In genomic region chr3:13077431-13078157, GRCh38 we compare ENCODE assay signal across 9 cellular contexts. TPM values are rescaled to one million over a fixed set of nuclear protein-coding genes. Genes with fewer than 3 reads are reported as not detected.
A peak's percentile ranks its signal among the peaks of the same experiment; 100 is the strongest.
DNase-seq lines count a peak whose midpoint lies in the region; ATAC-seq and TF ChIP-seq lines count a peak whose summit lies in the region.
"Had no signal": no experiment of that assay in that cellular context is flagged by ENCODE, and none has a peak within 500 bp of the region (broad histone marks: within the 10 kb centered on the region; RNA-seq: fewer than 3 reads in every experiment).

No MANE protein-coding gene starts in this region.

- H3K36me3 ChIP-seq in Loucy (ENCODE audit: insufficient read depth, low read length) (no peaks in the 10 kb centered on the region), A673 (ENCODE audit: insufficient read depth, low read length, poor library complexity, severe bottlenecking) (no peaks in the 10 kb centered on the region), vagina (no peaks in the 10 kb centered on the region)

- no peaks in the 10 kb centered on the region; the same call in 1 of the 2 replicates for H3F3A ChIP-seq in Loucy (ENCODE audit: low read depth)

- H3K4me3 ChIP-seq in Loucy (ENCODE audit: low read length, poor library complexity, severe bottlenecking) (peak overlapping the region; percentile 69), A673 (ENCODE audit: low read depth, low read length, poor library complexity, severe bottlenecking) (no peak overlapping the region), vagina (no peak overlapping the region)

- intact Hi-C loops in left colon (cut with DNase I, micrococcal nuclease) (no loop called here), A673 (cut with micrococcal nuclease; ENCODE audit: unreplicated experiment) (no loop called here), vagina (cut with DNase I) (no loop called here)

- peaks cover 62% of the 10 kb centered on the region for H3K4me1 ChIP-seq in Loucy (ENCODE audit: insufficient read depth, low read length, poor library complexity, severe bottlenecking)
- H3K4me1 ChIP-seq in A673 (ENCODE audit: insufficient read depth, low read length, poor library complexity, severe bottlenecking), result no peaks in the 10 kb centered on the region
- peaks cover 14% of the 10 kb centered on the region for H3K4me1 ChIP-seq in vagina

- peaks cover 21% of the 10 kb centered on the region for H3K79me2 ChIP-seq in Loucy (ENCODE audit: insufficient read depth, low read length)

- POLR2A ChIA-PET in A673 (lab: Charles Lee; ENCODE audit: low non-redundant PET), result no interaction called here

- no peak overlapping the region for H2AFZ ChIP-seq in Loucy (ENCODE audit: low read length)

- peak overlapping the region; percentile 78 for H3K27ac ChIP-seq in VCaP
- H3K27ac ChIP-seq in A673 (ENCODE audit: low read depth, low read length, poor library complexity, severe bottlenecking), result no peak overlapping the region
- no peak overlapping the region for H3K27ac ChIP-seq in vagina

- no peaks in the 10 kb centered on the region for H3K27me3 ChIP-seq in Loucy (ENCODE audit: insufficient read depth, low read length, poor library complexity, severe bottlenecking)
- peaks cover 53% of the 10 kb centered on the region for H3K27me3 ChIP-seq in A673 (replicated peaks; ENCODE audit: insufficient read depth, low read depth, low read length, poor library complexity)
- no peaks in the 10 kb centered on the region for H3K27me3 ChIP-seq in vagina

- peak; percentile 44 for ATAC-seq in left colon
- ATAC-seq in GM21526 (IDR thresholded peaks at IDR 0.05; ENCODE audit: low FRiP score, unreplicated experiment), result no peak
- ATAC-seq: activated naive CD4-positive, alpha-beta T cell treated with anti-CD3 and anti-CD28 coated beads, Interleukin-2, amount 50 U/mL, for 72 hours had no signal

- H3K9me2 ChIP-seq in Loucy (replicated peaks; ENCODE audit: low read depth, low read length), result no peaks in the 10 kb centered on the region

- no peaks in the 10 kb centered on the region for H4K20me1 ChIP-seq in Loucy (ENCODE audit: insufficient read depth, low read length, poor library complexity, severe bottlenecking)

- H3K4me2 ChIP-seq in Loucy (ENCODE audit: low read depth, low read length, poor library complexity, severe bottlenecking), result peak overlapping the region; percentile 82

- no TSS peak for BruUV-seq in A673 (replicated peaks; lab: Mats Ljungman, UMichigan)

- TF ChIP-seq CTCF in AG09319 (IDR thresholded peaks at IDR 0.05; ENCODE audit: low read depth, low read length) (no peak), Loucy (conservative IDR thresholded peaks at IDR 0.05; ENCODE audit: low read length) (no peak), VCaP (conservative IDR thresholded peaks at IDR 0.05) (no peak), A673 (conservative IDR thresholded peaks at IDR 0.05; ENCODE audit: low read depth, low read length) (no peak), vagina (IDR thresholded peaks at IDR 0.05) (no peak)

- no peak for TF ChIP-seq POLR2A in vagina (IDR thresholded peaks at IDR 0.05)

- peak overlapping the region; percentile 67 for H3K9ac ChIP-seq in Loucy (ENCODE audit: low read depth, low read length, poor library complexity, severe bottlenecking)

- CTCF ChIA-PET in A673 (lab: Charles Lee), result no interaction called here

- DNase-seq in AG09319 (ENCODE audit: extremely low read depth, low read depth) (peak; percentile 57), left colon (no peak), A673 (ENCODE audit: low spot score) (no peak), kidney tubule cell (ENCODE audit: low spot score) (no peak), vagina (ENCODE audit: extremely low spot score in 2 of 2) (no peak)

- no peaks in the 10 kb centered on the region for H3K9me3 ChIP-seq in Loucy (ENCODE audit: insufficient read depth, low read depth, low read length)
- H3K9me3 ChIP-seq in A673 (ENCODE audit: low read depth, low read length, poor library complexity, severe bottlenecking), result no peaks in the 10 kb centered on the region
- H3K9me3 ChIP-seq in vagina, result no peaks in the 10 kb centered on the region

RNA-seq across cellular contexts. Expression of gene IQSEC1, which starts 4.4 kb away (rescaled TPM):
- total RNA-seq in left colon (10 to 100 TPM; 17.2 to 23.6 TPM), A673 (2021) (13.0 and 15.4 TPM in 2 replicates), vagina (34.9 TPM)
